ENCODE assay signal across 16 cellular contexts in genomic region chr21:37849703-37850102, GRCh38.
DNase-seq lines count a peak whose midpoint lies in the region; ATAC-seq and TF ChIP-seq lines count a peak whose summit lies in the region.
"Had no signal": no experiment of that assay in that cellular context is flagged by ENCODE, and none has a peak within 500 bp of the region (broad histone marks: within the 10 kb centered on the region; RNA-seq: fewer than 3 reads in every experiment).

No MANE protein-coding gene starts in this region.

- no peak overlapping the region for H3K56ac ChIP-seq in mesendoderm (ENCODE audit: low read length)

- H3K9me2 ChIP-seq in OCI-LY7 (ENCODE audit: insufficient read depth, low read length), result no peaks in the 10 kb centered on the region

- no peaks in the 10 kb centered on the region for H3K79me2 ChIP-seq in mesendoderm (ENCODE audit: control insufficient read depth, insufficient read depth, low read length)
- no peaks in the 10 kb centered on the region for H3K79me2 ChIP-seq in OCI-LY7 (ENCODE audit: insufficient read depth, low read depth, low read length)

- H3K27ac Mint-ChIP-seq in stimulated activated naive B cell treated with anti-CD40 and anti-IgM and Interleukin-4, amounts not matched to agents 10 μg/mL and 1 μg/mL and 100 μg/mL, for 72 hours, result no peak overlapping the region
- H3K27ac Mint-ChIP-seq: CD4-positive, CD25-positive, alpha-beta regulatory T cell; T-cell had no signal

- H3K18ac ChIP-seq in mesendoderm (ENCODE audit: low read length), result no peak overlapping the region

- H2BK15ac ChIP-seq in mesendoderm (replicated peaks; ENCODE audit: low read depth), result no peak overlapping the region

- no peak overlapping the region for H3K23ac ChIP-seq in mesendoderm (ENCODE audit: low read length)

- H2BK120ac ChIP-seq in mesendoderm (ENCODE audit: low read depth, low read length), result no peak overlapping the region

- H3K4me3 ChIP-seq in mesendoderm (ENCODE audit: low read length), result no peak overlapping the region
- no peak overlapping the region for H3K4me3 ChIP-seq in OCI-LY7 (ENCODE audit: low read depth, low read length, poor library complexity, severe bottlenecking)
- H3K4me3 ChIP-seq: colonic mucosa had no signal

- no peak overlapping the region for H2BK5ac ChIP-seq in mesendoderm (ENCODE audit: low read length)

- H3K27me3 ChIP-seq in mesendoderm (ENCODE audit: insufficient read depth, low read length, poor library complexity), result no peaks in the 10 kb centered on the region
- H3K27me3 ChIP-seq: colonic mucosa had no signal

- POLR2A ChIA-PET in OCI-LY7 (lab: Charles Lee), result no interaction called here

- H3K4ac ChIP-seq in mesendoderm (ENCODE audit: low read depth, low read length), result no peak overlapping the region

- no peak overlapping the region for H3K4me3 Mint-ChIP-seq in stimulated activated naive B cell treated with anti-CD40 and anti-IgM and Interleukin-4, amounts not matched to agents 10 μg/mL and 1 μg/mL and 100 μg/mL, for 72 hours
- H3K4me3 Mint-ChIP-seq: CD4-positive, CD25-positive, alpha-beta regulatory T cell; T-cell had no signal

- TF ChIP-seq CTCF in OCI-LY7 (conservative IDR thresholded peaks at IDR 0.05; ENCODE audit: low read length), result no peak

- 0 out of 2 replicates have a peak, but pooled peaks cover 4% of the 10 kb centered on the region for H3K9me3 ChIP-seq in OCI-LY7 (ENCODE audit: low read length)
- H3K9me3 ChIP-seq: colonic mucosa had no signal

- H3K36me3 ChIP-seq in mesendoderm (ENCODE audit: control insufficient read depth, insufficient read depth, low read length) (no peaks in the 10 kb centered on the region), OCI-LY7 (ENCODE audit: insufficient read depth, low read length) (no peaks in the 10 kb centered on the region)
- H3K36me3 ChIP-seq: colonic mucosa had no signal

- CTCF ChIA-PET in OCI-LY7 (lab: Charles Lee; ENCODE audit: unreplicated experiment), result no interaction called here

- H4K5ac ChIP-seq in mesendoderm (ENCODE audit: low read length), result no peak overlapping the region

- peaks cover 3 to 16% of the 10 kb centered on the region in 2 donors for H3K9me3 Mint-ChIP-seq in stimulated activated naive B cell treated with anti-CD40 and anti-IgM and Interleukin-4, amounts not matched to agents 10 μg/mL and 1 μg/mL and 100 μg/mL, for 72 hours

- H2AK5ac ChIP-seq in mesendoderm (ENCODE audit: low read length), result peak overlapping the region; percentile 43

- DNase-seq in AG20443 (ENCODE audit: low spot score) (peak; percentile 82), MV-4-11 (lab: John Stamatoyannopoulos, UW) (peak; percentile 64), dermis microvascular lymphatic vessel endothelial cell (ENCODE audit: low read depth in 2 of 2) (peak; percentile 33 to 40), mesendoderm (peak; percentile 82), left cardiac atrium (no peak), OCI-LY7 (ENCODE audit: low spot score) (no peak)
- DNase-seq in stimulated activated naive B cell treated with anti-CD40 and anti-IgM and Interleukin-4, amounts not matched to agents 10 μg/mL and 1 μg/mL and 100 μg/mL, for 72 hours, result no peak
- DNase-seq in stimulated activated CD4-positive, alpha-beta T cell treated with anti-CD3 and anti-CD28 coated beads, Interleukin-12 subunit alpha, Interleukin-12 subunit beta, amount 100 ng/mL, for 4 hours, result no peak
- DNase-seq: activated CD4-positive, alpha-beta T cell treated with anti-CD3 and anti-CD28 coated beads, Interleukin-2, amount 50 U/mL, for 1 hour; activated gamma-delta T cell treated with Interleukin-2 at 50 U/mL for 16 hours; CD4-positive, CD25-positive, alpha-beta regulatory T cell; colonic mucosa; NCI-H1436 treated with DMSO at 0.1 percent for 48 hours; NCI-H82; T-cell had no signal

- no peak overlapping the region for H2AFZ ChIP-seq in OCI-LY7 (ENCODE audit: low read length)

- peaks cover 9 to 14% of the 10 kb centered on the region in 2 donors for H3K27me3 Mint-ChIP-seq in stimulated activated naive B cell treated with anti-CD40 and anti-IgM and Interleukin-4, amounts not matched to agents 10 μg/mL and 1 μg/mL and 100 μg/mL, for 72 hours

- WGBS in mesendoderm (ENCODE audit: extremely low coverage, insufficient coverage, low lambda C conversion rate), result no CpG with 5 or more reads among the region's 2 CpGs

- no peak for ATAC-seq in stimulated activated naive B cell treated with anti-CD40 and anti-IgM and Interleukin-4, amounts not matched to agents 10 μg/mL and 1 μg/mL and 100 μg/mL, for 72 hours (replicated peaks)
- no peak for ATAC-seq in left cardiac atrium
- ATAC-seq: T-cell had no signal

- intact Hi-C loops in left cardiac atrium (cut with DNase I) (no loop called here), OCI-LY7 (cut with micrococcal nuclease; ENCODE audit: unreplicated experiment) (no loop called here)

- no peaks in the 10 kb centered on the region for H3K4me1 Mint-ChIP-seq in stimulated activated naive B cell treated with anti-CD40 and anti-IgM and Interleukin-4, amounts not matched to agents 10 μg/mL and 1 μg/mL and 100 μg/mL, for 72 hours
- H3K4me1 Mint-ChIP-seq: CD4-positive, CD25-positive, alpha-beta regulatory T cell; T-cell had no signal

- H3K4me1 ChIP-seq in mesendoderm (ENCODE audit: control insufficient read depth, low read depth, low read length) (peaks cover 3% of the 10 kb centered on the region), OCI-LY7 (ENCODE audit: insufficient read depth, low read length, poor library complexity, severe bottlenecking) (no peaks in the 10 kb centered on the region)
- H3K4me1 ChIP-seq: colonic mucosa had no signal

- BruUV-seq in OCI-LY7 (replicated peaks; lab: Mats Ljungman, UMichigan), result no TSS peak

- H4K20me1 ChIP-seq in OCI-LY7 (ENCODE audit: insufficient read depth, low read length), result no peaks in the 10 kb centered on the region

- H3K4me2 ChIP-seq in mesendoderm (ENCODE audit: low read length) (no peak overlapping the region), OCI-LY7 (ENCODE audit: low read length) (no peak overlapping the region)

- H3K36me3 Mint-ChIP-seq in stimulated activated naive B cell treated with anti-CD40 and anti-IgM and Interleukin-4, amounts not matched to agents 10 μg/mL and 1 μg/mL and 100 μg/mL, for 72 hours, result no peaks in the 10 kb centered on the region
- H3K36me3 Mint-ChIP-seq: CD4-positive, CD25-positive, alpha-beta regulatory T cell; T-cell had no signal

- no peak overlapping the region for H3K27ac ChIP-seq in mesendoderm (ENCODE audit: low read depth, low read length)
- no peak overlapping the region for H3K27ac ChIP-seq in OCI-LY7 (ENCODE audit: low read depth, low read length, poor library complexity, severe bottlenecking)
- H3K27ac ChIP-seq: colonic mucosa, HL-60 had no signal

- H3K79me1 ChIP-seq in mesendoderm (ENCODE audit: low read length), result no peaks in the 10 kb centered on the region

- no peak overlapping the region for H4K8ac ChIP-seq in mesendoderm (ENCODE audit: low read depth, low read length)

- H3K9ac ChIP-seq in mesendoderm (ENCODE audit: low read length), result no peak overlapping the region

Comparison
In these comparisons a context has a peak if more than half of its experiments do, and no peak if none do; other contexts are left out.
1. DNase-seq: peak in AG20443 (single experiment), MV-4-11 (single experiment), dermis microvascular lymphatic vessel endothelial cell (2 of 2) and mesendoderm (single experiment); none in stimulated activated naive B cell treated with anti-CD40 and anti-IgM and Interleukin-4, amounts not matched to agents 10 μg/mL and 1 μg/mL and 100 μg/mL, for 72 hours (single experiment), left cardiac atrium (single experiment), OCI-LY7 (single experiment) and stimulated activated CD4-positive, alpha-beta T cell treated with anti-CD3 and anti-CD28 coated beads, Interleukin-12 subunit alpha, Interleukin-12 subunit beta, amount 100 ng/mL, for 4 hours (single experiment).